ENCODE assay signal across 21 cellular contexts in genomic region chr1:234199476-234200127, GRCh38.
"Had no signal": no experiment of that assay in that cellular context is flagged by ENCODE, and none has a peak within 500 bp of the region (broad histone marks: within the 10 kb centered on the region; RNA-seq: fewer than 3 reads in every experiment).

No MANE protein-coding gene starts in this region.

- DNase-seq: colonic mucosa; dermis blood vessel endothelial cell; gastrocnemius medialis; heart right ventricle; hypothalamus; islet precursor cell; left cardiac atrium; left ventricle myocardium inferior; lower lobe of right lung; mesenchymal stem cell; midbrain; nucleus accumbens; ovary; sigmoid colon; stimulated activated CD4-positive, alpha-beta T cell treated with anti-CD3 and anti-CD28 coated beads, Interleukin-2, amount 100 ng/mL, for 48 hours; stimulated activated naive CD4-positive, alpha-beta T cell treated with Interleukin-2 at 50 U/mL for 16 hours had no signal

- H3K27me3 ChIP-seq: colonic mucosa, gastrocnemius medialis, neural progenitor cell, ovary, right atrium auricular region, sigmoid colon had no signal

- H3K27ac ChIP-seq: colonic mucosa, heart right ventricle, left ventricle myocardium inferior, lower lobe of right lung, neural progenitor cell, ovary, right atrium auricular region, sigmoid colon, skin epidermis had no signal

- H3K9me3 ChIP-seq: colonic mucosa, gastrocnemius medialis, ovary had no signal

- H3K9ac ChIP-seq: neural progenitor cell had no signal

- H3K4me2 ChIP-seq: neural progenitor cell had no signal

- H3K4me1 Mint-ChIP-seq: neural progenitor cell had no signal

- H3K4me1 ChIP-seq: colonic mucosa, heart right ventricle, left ventricle myocardium inferior, lower lobe of right lung, neural progenitor cell, right atrium auricular region, sigmoid colon had no signal

- H3K36me3 Mint-ChIP-seq: natural killer cell treated with Interleukin-12 subunit alpha and Interleukin-12 subunit beta and Interleukin-15 and Interleukin-18, amount 100 ng/mL, for 72 hours; neural progenitor cell had no signal

- H2AFZ ChIP-seq: neural progenitor cell had no signal

- H3K36me3 ChIP-seq: colonic mucosa, gastrocnemius medialis, heart right ventricle, left ventricle myocardium inferior, lower lobe of right lung, neural progenitor cell, ovary, right atrium auricular region, sigmoid colon had no signal

- H3K4me3 ChIP-seq: colonic mucosa, gastrocnemius medialis, heart right ventricle, left ventricle myocardium inferior, lower lobe of right lung, neural progenitor cell, ovary, right atrium auricular region, sigmoid colon, skin epidermis had no signal

- H3K9me3 Mint-ChIP-seq: natural killer cell treated with Interleukin-12 subunit alpha and Interleukin-12 subunit beta and Interleukin-15 and Interleukin-18, amount 100 ng/mL, for 72 hours had no signal

- H3K27ac Mint-ChIP-seq: natural killer cell treated with Interleukin-12 subunit alpha and Interleukin-12 subunit beta and Interleukin-15 and Interleukin-18, amount 100 ng/mL, for 72 hours; neural progenitor cell had no signal

- FAIRE-seq: urothelium cell line had no signal

- H3K4me3 Mint-ChIP-seq: natural killer cell treated with Interleukin-12 subunit alpha and Interleukin-12 subunit beta and Interleukin-15 and Interleukin-18, amount 100 ng/mL, for 72 hours; neural progenitor cell had no signal
